ENCODE assay signal across 8 cellular contexts in the genomic region with DNA sequence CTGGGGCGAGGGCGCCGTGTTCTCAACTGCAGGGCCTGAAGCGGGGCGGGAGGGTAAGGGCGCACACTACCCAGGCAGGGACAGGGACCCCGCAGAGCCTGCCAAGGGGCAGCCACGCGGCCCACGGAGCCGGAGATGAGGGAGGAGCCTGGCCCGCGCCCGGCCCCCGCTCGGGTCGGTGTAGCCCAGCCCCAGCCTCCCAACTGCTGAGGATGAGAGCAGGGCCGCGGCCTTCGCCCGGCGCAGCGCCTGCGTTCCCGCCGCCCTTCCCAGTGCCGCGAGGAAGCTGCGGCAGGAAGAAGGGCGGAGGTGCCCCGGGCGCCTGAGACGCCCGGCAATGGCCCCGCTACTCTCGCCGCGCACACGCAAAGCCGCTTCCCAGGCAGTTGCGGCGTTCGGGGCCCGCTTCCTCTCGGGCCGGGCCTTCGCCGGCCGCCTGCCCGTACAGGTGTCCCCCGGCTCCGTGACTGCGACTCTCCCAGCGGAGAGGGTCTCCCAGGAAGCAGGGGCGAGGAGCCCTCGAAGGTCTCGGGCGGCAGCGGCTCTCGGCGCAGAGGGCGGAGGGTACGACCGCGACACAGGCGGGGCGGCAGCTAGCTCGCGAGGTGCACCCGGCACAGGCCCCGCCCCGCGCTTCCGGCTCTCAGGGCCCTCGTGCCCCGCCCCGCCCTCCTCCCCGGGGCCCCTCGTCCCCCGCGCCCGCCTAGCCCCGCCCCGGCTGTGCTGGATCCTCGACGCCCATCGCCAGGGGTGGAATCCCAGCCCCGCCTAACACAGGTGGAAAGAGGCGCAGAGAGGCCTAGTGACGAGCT.
A peak's percentile ranks its signal among the peaks of the same experiment; 100 is the strongest.
DNase-seq lines count a peak whose midpoint lies in the region; ATAC-seq and TF ChIP-seq lines count a peak whose summit lies in the region.

No MANE protein-coding gene starts in this region.

- no peak for TF ChIP-seq CTCF in astrocyte of the cerebellum (IDR thresholded peaks at IDR 0.05; ENCODE audit: low read depth, low read length, missing control alignments)

- DNase-seq in NCI-H187 treated with DMSO at 0.1 percent for 48 hours (lab: John Stamatoyannopoulos, UW), result peak; percentile 81
- peak; percentile 86 for DNase-seq in T-helper 22 cell (ENCODE audit: low read depth)
- no peak for DNase-seq in astrocyte of the cerebellum (ENCODE audit: low read depth)
- peak; percentile 56 for DNase-seq in iPS DF 19.7 (ENCODE audit: low read depth, low spot score)
- DNase-seq in skeletal muscle cell (ENCODE audit: low read depth), result no peak
- no peak for DNase-seq in cortex of kidney (lab: John Stamatoyannopoulos, UW)

- H3K4me3 ChIP-seq in astrocyte of the cerebellum (ENCODE audit: low read depth, low read length) (peak overlapping the region; percentile 55), skeletal muscle cell (ENCODE audit: low read depth, low read length) (peak overlapping the region; percentile 69)

- in situ Hi-C loops in astrocyte of the cerebellum (cut with HindIII; ENCODE audit: low sequenced_read_pairs), result no loop called here

- ATAC-seq in GM18511 (IDR thresholded peaks at IDR 0.05; ENCODE audit: unreplicated experiment) (peak; percentile 94), HG02970 (IDR thresholded peaks at IDR 0.05; ENCODE audit: low FRiP score, unreplicated experiment) (peak; percentile 93)

Comparison
In these comparisons a context has a peak if more than half of its experiments do, and no peak if none do; other contexts are left out.
1. DNase-seq: peak in NCI-H187 treated with DMSO at 0.1 percent for 48 hours (single experiment), T-helper 22 cell (single experiment) and iPS DF 19.7 (single experiment); none in astrocyte of the cerebellum (single experiment), skeletal muscle cell (single experiment) and cortex of kidney (single experiment).